1 cellular context compared by ENCODE assay signal in the genomic region with DNA sequence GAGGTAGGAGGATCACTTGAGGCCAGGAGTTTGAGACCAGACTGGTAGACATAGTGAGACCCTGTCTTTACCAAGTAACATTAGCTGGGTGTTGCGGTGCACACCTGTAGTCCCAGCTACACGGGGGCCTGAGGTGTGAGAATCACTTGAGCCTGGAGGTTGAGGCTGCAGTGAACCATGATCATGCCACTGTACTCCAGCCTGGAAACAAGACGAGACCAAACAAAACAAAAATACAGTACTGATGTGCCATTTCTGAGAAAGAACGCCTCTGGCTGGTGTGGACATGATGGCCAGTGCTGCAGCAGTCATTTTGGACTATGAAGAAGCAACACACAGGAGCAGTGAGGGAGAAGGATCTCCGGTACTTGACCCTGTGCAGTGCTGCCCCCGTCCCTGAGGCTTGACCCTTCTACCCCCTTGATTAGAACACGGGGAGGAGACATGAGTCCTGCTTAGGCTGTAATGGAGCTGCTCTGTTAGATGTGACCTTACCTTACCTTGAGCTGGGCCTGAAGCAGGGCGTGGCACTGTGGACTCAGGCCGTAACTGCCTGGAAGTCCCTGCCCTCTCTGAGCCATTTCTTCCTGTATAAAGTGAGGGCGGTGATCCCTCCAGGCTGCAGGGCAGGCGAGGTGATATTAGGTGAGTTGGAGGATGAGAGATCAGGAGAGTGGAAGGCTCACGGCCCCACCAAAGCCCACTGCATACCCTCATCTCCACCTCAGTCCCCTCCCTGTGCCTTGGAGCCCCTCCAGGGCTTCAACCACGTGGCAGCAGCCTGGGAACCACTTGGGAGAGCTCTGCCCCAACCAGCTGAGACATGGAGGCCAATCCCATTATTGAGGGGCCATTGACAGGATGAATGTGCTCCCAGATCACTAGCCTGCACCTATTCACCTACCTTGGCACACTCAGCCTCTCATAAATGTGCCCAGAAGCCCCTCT.
TF ChIP-seq lines count a peak whose summit lies in the region.

No MANE protein-coding gene starts in this region.

TF ChIP-seq in K562, 482 proteins besides CTCF, POLR2A, EP300 and RAD21 (continued from another document and continues in another):
- no peak for TF ChIP-seq RERE (CRISPR knock-in tag; IDR thresholded peaks at IDR 0.05; ENCODE audit: borderline replicate concordance)
- no peak for TF ChIP-seq ZNF766 (CRISPR knock-in tag; conservative IDR thresholded peaks at IDR 0.05)
- TF ChIP-seq ZNF316 (IDR thresholded peaks at IDR 0.05), result no peak
- TF ChIP-seq RAD51 (IDR thresholded peaks at IDR 0.05; ENCODE audit: borderline replicate concordance, low read depth), result no peak
- TF ChIP-seq ZC3H8 (IDR thresholded peaks at IDR 0.05), result no peak
- no peak for TF ChIP-seq ZNF644 (tag; IDR thresholded peaks at IDR 0.05; ENCODE audit: low read depth)
- TF ChIP-seq SMARCC2 (IDR thresholded peaks at IDR 0.05; ENCODE audit: low read depth), result no peak
- TF ChIP-seq ZKSCAN8 (CRISPR knock-in tag; IDR thresholded peaks at IDR 0.05), result no peak
- no peak for TF ChIP-seq ZNF707 (CRISPR knock-in tag; conservative IDR thresholded peaks at IDR 0.05)
- peak; percentile 17; the same call in 1 of the 2 replicates for TF ChIP-seq LEF1 (IDR thresholded peaks at IDR 0.05)
- TF ChIP-seq ZNF609 (CRISPR knock-in tag; IDR thresholded peaks at IDR 0.05; ENCODE audit: borderline replicate concordance), result no peak
- TF ChIP-seq, protein P1, sequence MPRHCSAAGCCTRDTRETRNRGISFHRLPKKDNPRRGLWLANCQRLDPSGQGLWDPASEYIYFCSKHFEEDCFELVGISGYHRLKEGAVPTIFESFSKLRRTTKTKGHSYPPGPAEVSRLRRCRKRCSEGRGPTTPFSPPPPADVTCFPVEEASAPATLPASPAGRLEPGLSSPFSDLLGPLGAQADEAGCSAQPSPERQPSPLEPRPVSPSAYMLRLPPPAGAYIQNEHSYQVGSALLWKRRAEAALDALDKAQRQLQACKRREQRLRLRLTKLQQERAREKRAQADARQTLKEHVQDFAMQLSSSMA (CRISPR knock-in tag; IDR thresholded peaks at IDR 0.05), result no peak
- TF ChIP-seq TAF7 (tag; IDR thresholded peaks at IDR 0.05), result no peak
- no peak for TF ChIP-seq ARID4B (CRISPR knock-in tag; IDR thresholded peaks at IDR 0.05)
- no peak for TF ChIP-seq HCFC1 (IDR thresholded peaks at IDR 0.05; ENCODE audit: low read depth, low read length)
- TF ChIP-seq ZNF512 (tag; IDR thresholded peaks at IDR 0.05), result no peak
- TF ChIP-seq TARDBP (IDR thresholded peaks at IDR 0.05), result no peak
- no peak for TF ChIP-seq CBFA2T2 (conservative IDR thresholded peaks at IDR 0.05)
- TF ChIP-seq, protein P2, sequence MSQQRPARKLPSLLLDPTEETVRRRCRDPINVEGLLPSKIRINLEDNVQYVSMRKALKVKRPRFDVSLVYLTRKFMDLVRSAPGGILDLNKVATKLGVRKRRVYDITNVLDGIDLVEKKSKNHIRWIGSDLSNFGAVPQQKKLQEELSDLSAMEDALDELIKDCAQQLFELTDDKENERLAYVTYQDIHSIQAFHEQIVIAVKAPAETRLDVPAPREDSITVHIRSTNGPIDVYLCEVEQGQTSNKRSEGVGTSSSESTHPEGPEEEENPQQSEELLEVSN (IDR thresholded peaks at IDR 0.05; ENCODE audit: borderline replicate concordance in 1 of 2, extremely low read depth in 1 of 2, insufficient read depth in 1 of 2, insufficient read length in 1 of 2, low read depth in 1 of 2, low read length in 1 of 2, poor library complexity in 1 of 2, severe bottlenecking in 1 of 2), result peak; percentile 30 to 33
- no peak for TF ChIP-seq TAF1 (IDR thresholded peaks at IDR 0.05; ENCODE audit: control insufficient read depth, extremely low read depth, insufficient read depth, low read length, severe bottlenecking)
- TF ChIP-seq ATF6 (CRISPR knock-in tag; IDR thresholded peaks at IDR 0.05), result no peak
- no peak for TF ChIP-seq SNRNP70 (optimal IDR thresholded peaks at IDR 0.05; ENCODE audit: low read depth, low read length)
- no peak for TF ChIP-seq TCFL5 (CRISPR knock-in tag; conservative IDR thresholded peaks at IDR 0.05)
- no peak for TF ChIP-seq BRD4 (IDR thresholded peaks at IDR 0.05)
- TF ChIP-seq XRCC3 (IDR thresholded peaks at IDR 0.05), result no peak
- peak; percentile 40; the same call in 1 of the 2 replicates for TF ChIP-seq KLF10 (CRISPR knock-in tag; IDR thresholded peaks at IDR 0.05)
- TF ChIP-seq ZNF23 (CRISPR knock-in tag; IDR thresholded peaks at IDR 0.05), result no peak
- TF ChIP-seq PHB2 (IDR thresholded peaks at IDR 0.05; ENCODE audit: low read depth), result no peak
